Comparison of ENCODE assay signal across 8 cellular contexts in genomic region chr3:184568918-184569829, GRCh38. TPM values are rescaled to one million over a fixed set of nuclear protein-coding genes. Genes with fewer than 3 reads are reported as not detected.
A peak's percentile ranks its signal among the peaks of the same experiment; 100 is the strongest.
DNase-seq lines count a peak whose midpoint lies in the region; ATAC-seq and TF ChIP-seq lines count a peak whose summit lies in the region.

No MANE protein-coding gene starts in this region.

- peaks cover 89% of the 10 kb centered on the region for H3K27me3 ChIP-seq in HUES64 (ENCODE audit: insufficient read depth, low read length)
- H3K27me3 ChIP-seq in fibroblast of lung (ENCODE audit: control insufficient read depth, insufficient read depth, low read length) = no peaks in the 10 kb centered on the region
- no peaks in the 10 kb centered on the region for H3K27me3 ChIP-seq in mucosa of stomach (ENCODE audit: control insufficient read depth, insufficient read depth, low read length)
- H3K27me3 ChIP-seq in tibial artery = no peaks in the 10 kb centered on the region

- peak; percentile 20 to 28 for DNase-seq in activated CD4-positive, alpha-beta T cell treated with anti-CD3 and anti-CD28 coated beads, Interleukin-2, amount 50 U/mL, for 48 hours
- DNase-seq in fibroblast of lung (ENCODE audit: low read depth in 2 of 2) = peak; percentile 98
- DNase-seq in tibial artery = peak; percentile 87 to 89

- intact Hi-C loops in tibial artery (cut with DNase I; ENCODE audit: low total_unique reads) = loop anchor here (5.0 kb wide), 1 partner anchor 143 kb away; the partner anchor contains the start of gene MAGEF1

- H4K20me1 ChIP-seq in fibroblast of lung (ENCODE audit: control insufficient read depth, extremely low read depth, insufficient read depth, low read length) = no peaks in the 10 kb centered on the region

- H3K9ac ChIP-seq in HUES64 (ENCODE audit: low read depth, low read length) (no peak overlapping the region), fibroblast of lung (ENCODE audit: insufficient read depth, low read length) (peak overlapping the region; percentile 69), mucosa of stomach (ENCODE audit: low read length) (peak overlapping the region; percentile 45)

- peaks cover 1% of the 10 kb centered on the region for H3K79me2 ChIP-seq in fibroblast of lung (ENCODE audit: control insufficient read depth, insufficient read depth, low read length)

- ATAC-seq in HG03175 (IDR thresholded peaks at IDR 0.05; ENCODE audit: unreplicated experiment) (no peak), HG03139 (IDR thresholded peaks at IDR 0.05; ENCODE audit: unreplicated experiment) (no peak)

- H3K4me1 ChIP-seq in HUES64 (ENCODE audit: insufficient read depth, low read length) (peaks cover 38% of the 10 kb centered on the region), fibroblast of lung (ENCODE audit: control insufficient read depth, extremely low read depth, insufficient read depth, low read length) (peaks cover 40% of the 10 kb centered on the region), mucosa of stomach (ENCODE audit: control insufficient read depth, insufficient read depth, low read length) (peaks cover 59% of the 10 kb centered on the region), tibial artery (peaks cover 0 to 62% (median 22%) of the 10 kb centered on the region in 4 donors)

- no peaks in the 10 kb centered on the region for H3K9me3 ChIP-seq in HUES64 (ENCODE audit: insufficient read depth, low read depth, low read length)
- no peaks in the 10 kb centered on the region for H3K9me3 ChIP-seq in fibroblast of lung (ENCODE audit: control insufficient read depth, insufficient read depth, low read depth, low read length)
- H3K9me3 ChIP-seq in mucosa of stomach (ENCODE audit: control insufficient read depth, low read length) = no peaks in the 10 kb centered on the region
- no peaks in the 10 kb centered on the region for H3K9me3 ChIP-seq in tibial artery

- peak overlapping the region; percentile 76 for H3K4me2 ChIP-seq in fibroblast of lung (ENCODE audit: extremely low read depth, insufficient read depth, low read length)

- WGBS in HUES64 = 3% methylated on average over 62 of the region's 68 CpGs

- peak overlapping the region; percentile 86 for H3K27ac ChIP-seq in C4-2B
- no peak overlapping the region for H3K27ac ChIP-seq in HUES64 (ENCODE audit: low read depth, low read length)
- H3K27ac ChIP-seq in fibroblast of lung (ENCODE audit: insufficient read depth, low read length) = peak overlapping the region; percentile 71
- peak overlapping the region; percentile 54 to 65 for H3K27ac ChIP-seq in tibial artery

- H3K4me3 ChIP-seq in HUES64 (ENCODE audit: low read length) = peak overlapping the region; percentile 58
- peak overlapping the region; percentile 22 to 58 (median 43) for H3K4me3 ChIP-seq in fibroblast of lung (replicated peaks in 1 of 4; ENCODE audit: control extremely low read depth in 1 of 4, insufficient read depth in 1 of 4, low read depth in 3 of 4, low read length in 4 of 4)
- H3K4me3 ChIP-seq in mucosa of stomach (ENCODE audit: low read length) = peak overlapping the region; percentile 39
- H3K4me3 ChIP-seq in tibial artery = peak overlapping the region; percentile 55 to 63

- TF ChIP-seq CTCF in C4-2B (conservative IDR thresholded peaks at IDR 0.05) (no peak), fibroblast of lung (conservative IDR thresholded peaks at IDR 0.05 in 1 of 2, IDR thresholded peaks at IDR 0.05 in 1 of 2; ENCODE audit: low read depth in 1 of 2, low read length in 2 of 2) (no peak), tibial artery (IDR thresholded peaks at IDR 0.05) (no peak)

- H3K36me3 ChIP-seq in HUES64 (ENCODE audit: insufficient read depth, low read length) (no peaks in the 10 kb centered on the region), fibroblast of lung (ENCODE audit: control insufficient read depth, insufficient read depth, low read length) (peaks cover 2% of the 10 kb centered on the region), mucosa of stomach (ENCODE audit: control insufficient read depth, insufficient read depth, low read length) (no peaks in the 10 kb centered on the region), tibial artery (peaks cover 0 to 12% (median 0%) of the 10 kb centered on the region in 3 donors)

- peak overlapping the region; percentile 40 for H2AFZ ChIP-seq in fibroblast of lung (ENCODE audit: low read length)

RNA-seq across cellular contexts. Expression of gene EPHB3, which starts 7.6 kb away (rescaled TPM):
- 6.9 TPM for polyA plus RNA-seq in HUES64 (2013, experiment 1 of 2)
- polyA plus RNA-seq in HUES64 (2013, experiment 2 of 2) = 7.9 TPM
- total RNA-seq in fibroblast of lung = 3.9 and 7.6 TPM in 2 replicates
- polyA plus RNA-seq in fibroblast of lung = 1.6 and 2.2 TPM in 2 replicates
- 4.0 and 5.1 TPM in 2 replicates for polyA plus RNA-seq in fibroblast of lung (2012)
- 21.6 and 24.8 TPM in 2 replicates for polyA minus RNA-seq in fibroblast of lung (ENCODE audit: low replicate concordance)

Comparison
In these comparisons a context has a peak if more than half of its experiments do, and no peak if none do; other contexts are left out.
1. DNase-seq: peak in every context shown above with its lines; median percentile 98 in fibroblast of lung; 88 in tibial artery; 24 in activated CD4-positive, alpha-beta T cell treated with anti-CD3 and anti-CD28 coated beads, Interleukin-2, amount 50 U/mL, for 48 hours.